10 cellular contexts compared by ENCODE assay signal in genomic region chr19:8459520-8460260, GRCh38. TPM values are rescaled to one million over a fixed set of nuclear protein-coding genes. Genes with fewer than 3 reads are reported as not detected.
DNase-seq lines count a peak whose midpoint lies in the region; ATAC-seq, FAIRE-seq and TF ChIP-seq lines count a peak whose summit lies in the region.
"Had no signal": no experiment of that assay in that cellular context is flagged by ENCODE, and none has a peak within 500 bp of the region (broad histone marks: within the 10 kb centered on the region; RNA-seq: fewer than 3 reads in every experiment).

No MANE protein-coding gene starts in this region.

- H3K4me1 ChIP-seq in muscle layer of colon (ENCODE audit: insufficient read depth, low read length) (peaks cover 78% of the 10 kb centered on the region), small intestine (ENCODE audit: control insufficient read depth in 2 of 2, insufficient read depth in 1 of 2, low read depth in 1 of 2, low read length in 1 of 2) (peaks cover 0 to 21% of the 10 kb centered on the region in 2 donors), neuronal stem cell (ENCODE audit: control insufficient read depth in 2 of 2, insufficient read depth in 1 of 2, low read depth in 1 of 2, low read length in 2 of 2) (peaks cover 0 to 4% of the 10 kb centered on the region in 2 donors)

- H3K36me3 ChIP-seq in muscle layer of colon (ENCODE audit: insufficient read depth, low read length) (peaks cover 32% of the 10 kb centered on the region), small intestine (ENCODE audit: control insufficient read depth in 2 of 2, insufficient read depth in 2 of 2, low read length in 2 of 2) (peaks cover 6 to 27% of the 10 kb centered on the region in 2 donors), neuronal stem cell (replicated peaks in 1 of 2; ENCODE audit: control insufficient read depth in 2 of 2, insufficient read depth in 2 of 2, low read length in 2 of 2) (peaks cover 35 to 100% of the 10 kb centered on the region in 2 donors)

- no peak overlapping the region for H3K23ac ChIP-seq in neuronal stem cell (ENCODE audit: low read depth, low read length, poor library complexity)

- H3K9me3 ChIP-seq in muscle layer of colon (ENCODE audit: low read length) (no peaks in the 10 kb centered on the region), small intestine (ENCODE audit: control insufficient read depth, low read depth) (no peaks in the 10 kb centered on the region), neuronal stem cell (replicated peaks in 1 of 2; ENCODE audit: control insufficient read depth in 2 of 2, insufficient read depth in 1 of 2, low read depth in 1 of 2, low read length in 2 of 2) (no peaks in the 10 kb centered on the region)
- H3K9me3 ChIP-seq: neutrophil had no signal

- peak overlapping the region; percentile 37 for H3K9ac ChIP-seq in muscle layer of colon (ENCODE audit: low read length)
- no peak overlapping the region for H3K9ac ChIP-seq in neuronal stem cell (ENCODE audit: low read depth, low read length, poor library complexity)

- no peak overlapping the region for H3K18ac ChIP-seq in neuronal stem cell (ENCODE audit: low read length)

- no peaks in the 10 kb centered on the region for H3K27me3 Mint-ChIP-seq in effector memory CD8-positive, alpha-beta T cell
- H3K27me3 Mint-ChIP-seq: activated naive CD8-positive, alpha-beta T cell treated with anti-CD3 and anti-CD28 coated beads, Interleukin-2, amount 10 ng/mL, durations not matched to agents 7 days and 5 days had no signal

- no peak overlapping the region for H3K4ac ChIP-seq in neuronal stem cell (ENCODE audit: low read length)

- H3K14ac ChIP-seq in neuronal stem cell (ENCODE audit: low read length) = no peak overlapping the region

- peaks cover 5% of the 10 kb centered on the region for H3K79me1 ChIP-seq in neuronal stem cell (ENCODE audit: low read depth, low read length)

- H2AFZ ChIP-seq in neuronal stem cell (ENCODE audit: low read length) = no peak overlapping the region

- DNase-seq in LHCN-M2 (ENCODE audit: low read depth) (peak; percentile 67), middle frontal gyrus (ENCODE audit: extremely low spot score, low spot score) (no peak), small intestine (no peak), neuronal stem cell (ENCODE audit: low spot score) (no peak)
- no peak for DNase-seq in effector memory CD8-positive, alpha-beta T cell
- DNase-seq: activated naive CD8-positive, alpha-beta T cell treated with anti-CD3 and anti-CD28 coated beads, Interleukin-2, amount 10 ng/mL, durations not matched to agents 7 days and 5 days had no signal

- H3K9me3 Mint-ChIP-seq in effector memory CD8-positive, alpha-beta T cell = no peaks in the 10 kb centered on the region
- H3K9me3 Mint-ChIP-seq: activated naive CD8-positive, alpha-beta T cell treated with anti-CD3 and anti-CD28 coated beads, Interleukin-2, amount 10 ng/mL, durations not matched to agents 7 days and 5 days had no signal

- H3K4me1 Mint-ChIP-seq in effector memory CD8-positive, alpha-beta T cell (ENCODE audit: low read depth in 2 of 2) = peaks cover 45 to 82% of the 10 kb centered on the region in 2 donors

- no peak for FAIRE-seq in small intestine (lab: Jason Lieb, UNC)

- no peak overlapping the region for H2BK15ac ChIP-seq in neuronal stem cell (ENCODE audit: low read length)

- H2BK5ac ChIP-seq in neuronal stem cell (ENCODE audit: low read length) = no peak overlapping the region

- H3K27ac Mint-ChIP-seq in effector memory CD8-positive, alpha-beta T cell = peak overlapping the region; percentile 12 to 83
- H3K27ac Mint-ChIP-seq: activated naive CD8-positive, alpha-beta T cell treated with anti-CD3 and anti-CD28 coated beads, Interleukin-2, amount 10 ng/mL, durations not matched to agents 7 days and 5 days had no signal

- H3K4me3 ChIP-seq in muscle layer of colon (ENCODE audit: low read depth in 1 of 2, low read length in 2 of 2) (no peak overlapping the region), small intestine (ENCODE audit: low read depth in 1 of 2, low read length in 2 of 2) (no peak overlapping the region), neuronal stem cell (ENCODE audit: low read length in 2 of 2) (no peak overlapping the region)

- peak overlapping the region; percentile 51 for H3K27ac ChIP-seq in 22Rv1
- peak overlapping the region; percentile 10 for H3K27ac ChIP-seq in muscle layer of colon (ENCODE audit: low read depth, low read length)
- H3K27ac ChIP-seq in small intestine (ENCODE audit: low read depth in 1 of 2, low read length in 1 of 2) = no peak overlapping the region
- H3K27ac ChIP-seq in neuronal stem cell (replicated peaks; ENCODE audit: low read length) = no peak overlapping the region
- H3K27ac ChIP-seq: neutrophil had no signal

- no peak for TF ChIP-seq CTCF in 22Rv1 (IDR thresholded peaks at IDR 0.05)

- H3K36me3 Mint-ChIP-seq in effector memory CD8-positive, alpha-beta T cell (ENCODE audit: insufficient read depth) = peaks cover 69% of the 10 kb centered on the region

- no peak overlapping the region for H2BK12ac ChIP-seq in neuronal stem cell (ENCODE audit: low read length)

- no peak for ATAC-seq in effector memory CD8-positive, alpha-beta T cell (replicated peaks)
- ATAC-seq in HG03045 (IDR thresholded peaks at IDR 0.05; ENCODE audit: unreplicated experiment) = no peak

- no peak overlapping the region for H4K8ac ChIP-seq in neuronal stem cell (ENCODE audit: low read depth, low read length)

- H3K27me3 ChIP-seq in muscle layer of colon (ENCODE audit: control insufficient read depth in 1 of 2, insufficient read depth in 2 of 2, low read length in 2 of 2) = no peaks in the 10 kb centered on the region
- no peaks in the 10 kb centered on the region for H3K27me3 ChIP-seq in small intestine (ENCODE audit: control insufficient read depth in 2 of 2, insufficient read depth in 2 of 2, low read length in 2 of 2)
- H3K27me3 ChIP-seq in neuronal stem cell (ENCODE audit: control insufficient read depth in 3 of 3, insufficient read depth in 3 of 3, low read depth in 1 of 3, low read length in 3 of 3) = no peaks in the 10 kb centered on the region
- H3K27me3 ChIP-seq: neutrophil had no signal

- no peak overlapping the region for H2BK120ac ChIP-seq in neuronal stem cell (ENCODE audit: low read depth, low read length)

- H2AK5ac ChIP-seq in neuronal stem cell (ENCODE audit: low read depth, low read length) = no peak overlapping the region

- H3K4me3 Mint-ChIP-seq in effector memory CD8-positive, alpha-beta T cell = peak overlapping the region in 1 of 2 donors; percentile 61
- H3K4me3 Mint-ChIP-seq: activated naive CD8-positive, alpha-beta T cell treated with anti-CD3 and anti-CD28 coated beads, Interleukin-2, amount 10 ng/mL, durations not matched to agents 7 days and 5 days had no signal

- WGBS in small intestine, 3 donors = 48 to 54% (median 54%) methylated on average over 6 of the region's 6 CpGs
- WGBS in neuronal stem cell (ENCODE audit: extremely low coverage in 2 of 2, insufficient read length in 2 of 2, insufficient replicate concordance in 1 of 2), 2 donors = no CpG with 5 or more reads among the region's 6 CpGs

- no peak overlapping the region for H4K91ac ChIP-seq in neuronal stem cell (ENCODE audit: low read depth, low read length, poor library complexity)

- no peak overlapping the region for H3K4me2 ChIP-seq in neuronal stem cell (ENCODE audit: insufficient read depth, low read length, poor library complexity, severe bottlenecking)

RNA-seq across cellular contexts. Expression of gene HNRNPM, which starts 14.9 kb away (rescaled TPM):
- total RNA-seq in LHCN-M2 (2014; rRNA removed) = 91.8 and 118 TPM in 2 replicates
- 204 TPM for polyA plus RNA-seq in LHCN-M2 (2012)
- polyA plus RNA-seq in small intestine = 100 to 1,000 TPM in 1 of 3 donors, 10 to 100 TPM in 2; 98.6 to 225 (median 99.4) TPM
- 112 TPM for polyA plus RNA-seq in neuronal stem cell (2013, experiment 1 of 2)
- polyA plus RNA-seq in neuronal stem cell (2013, experiment 2 of 2) = 111 TPM

RNA-seq across cellular contexts. Expression of gene PRAM1, which starts 42.8 kb away (rescaled TPM):
- not detected in 2 replicates for total RNA-seq in LHCN-M2 (2014; rRNA removed)
- not detected for polyA plus RNA-seq in LHCN-M2 (2012)
- under 1 TPM; 0.45 to 0.81 (median 0.69) TPM for polyA plus RNA-seq in small intestine
- 1.2 TPM for polyA plus RNA-seq in neuronal stem cell (2013, experiment 1 of 2)
- polyA plus RNA-seq in neuronal stem cell (2013, experiment 2 of 2) = 1.2 TPM

RNA-seq across cellular contexts. Expression of gene MARCHF2, which starts 46.6 kb away (rescaled TPM):
- total RNA-seq in LHCN-M2 (2014; rRNA removed) = 34.2 and 44.5 TPM in 2 replicates
- 22.1 TPM for polyA plus RNA-seq in LHCN-M2 (2012)
- polyA plus RNA-seq in small intestine = 10 to 100 TPM; 20.9 to 30.0 (median 28.0) TPM
- 25.7 TPM for polyA plus RNA-seq in neuronal stem cell (2013, experiment 1 of 2)
- polyA plus RNA-seq in neuronal stem cell (2013, experiment 2 of 2) = 24.5 TPM

RNA-seq across cellular contexts. Expression of gene ZNF414, which starts 54.3 kb away (rescaled TPM):
- total RNA-seq in LHCN-M2 (2014; rRNA removed) = 9.1 and 9.2 TPM in 2 replicates
- polyA plus RNA-seq in LHCN-M2 (2012) = 31.8 TPM
- polyA plus RNA-seq in small intestine = 10 to 100 TPM in 2 of 3 donors, 1 to 10 TPM in 1; 6.5 to 28.2 (median 12.7) TPM
- 32.3 TPM for polyA plus RNA-seq in neuronal stem cell (2013, experiment 1 of 2)
- polyA plus RNA-seq in neuronal stem cell (2013, experiment 2 of 2) = 33.4 TPM

Comparison
In these comparisons a context has a peak if more than half of its experiments do, and no peak if none do; other contexts are left out.
1. H3K27ac ChIP-seq: peak in 22Rv1 (single experiment) and muscle layer of colon (single experiment); none in small intestine (0 of 2) and neuronal stem cell (single experiment).